Comparison of ENCODE assay signal across 29 cellular contexts in genomic region chr22:46153930-46154329, GRCh38.
"Had no signal": no experiment of that assay in that cellular context is flagged by ENCODE, and none has a peak within 500 bp of the region (broad histone marks: within the 10 kb centered on the region; RNA-seq: fewer than 3 reads in every experiment).

No MANE protein-coding gene starts in this region.

- FAIRE-seq: endometrium, frontal cortex had no signal

- DNase-seq: activated CD4-positive, alpha-beta T cell treated with anti-CD3 and anti-CD28 coated beads for 36 hours; activated CD4-positive, CD25-positive, alpha-beta regulatory T cell; activated effector memory CD4-positive, alpha-beta T cell treated with Interleukin-2 at 50 U/mL for 16 hours; activated naive CD4-positive, alpha-beta T cell treated with Interleukin-2 at 50 U/mL for 16 hours; activated T-cell treated with anti-CD3 and anti-CD28 coated beads for 4 hours; anterior cingulate cortex; colonic mucosa; effector CD8-positive, alpha-beta T cell; kidney glomerular epithelial cell; lower lobe of right lung; mesenchymal stem cell; stimulated activated CD4-positive, alpha-beta T cell treated with anti-CD3 and anti-CD28 coated beads, Interleukin-1b, Interleukin-23, amount 100 ng/mL, for 48 hours; stimulated activated CD4-positive, alpha-beta T cell treated with anti-CD3 and anti-CD28 coated beads, Interleukin-4, amount 100 ng/mL, for 4 hours; stimulated activated CD8-positive, alpha-beta memory T cell treated with anti-CD3 and anti-CD28 coated beads, Interleukin-4, amount 100 ng/mL, for 48 hours; stimulated activated naive B cell treated with anti-CD40 and anti-IgM and Interleukin-4, amounts not matched to agents 10 μg/mL and 1 μg/mL and 100 μg/mL, for 72 hours; stomach; thyroid gland; upper lobe of left lung had no signal

- H3K4me3 Mint-ChIP-seq: activated CD4-positive, alpha-beta T cell treated with anti-CD3 and anti-CD28 coated beads for 36 hours; activated naive CD8-positive, alpha-beta T cell; naive thymus-derived CD8-positive, alpha-beta T cell; stimulated activated naive B cell treated with anti-CD40 and anti-IgM and Interleukin-4, amounts not matched to agents 10 μg/mL and 1 μg/mL and 100 μg/mL, for 72 hours; T-helper 2 cell treated with Interferon-gamma antibody and Interleukin-4, amounts not matched to agents 5 μg/mL and 100 μg/mL, for 36 hours had no signal

- H3K27me3 ChIP-seq: colonic mucosa, ovary, stomach, thyroid gland, upper lobe of left lung, vagina had no signal

- H3K27me3 Mint-ChIP-seq: activated naive CD8-positive, alpha-beta T cell; naive thymus-derived CD8-positive, alpha-beta T cell had no signal

- H3K36me3 ChIP-seq: colonic mucosa, neutrophil, ovary had no signal

- H3K27ac ChIP-seq: colonic mucosa, lower lobe of right lung, neutrophil, ovary, thyroid gland, upper lobe of left lung, vagina had no signal

- H3K4me2 ChIP-seq: smooth muscle cell had no signal

- H3K4me3 ChIP-seq: colonic mucosa, lower lobe of right lung, ovary, smooth muscle cell, stomach, thyroid gland, upper lobe of left lung, vagina had no signal

- H3K9me3 ChIP-seq: colonic mucosa, lower lobe of right lung, neutrophil, ovary, stomach, thyroid gland, upper lobe of left lung, vagina had no signal

- ATAC-seq: activated CD4-positive, alpha-beta T cell treated with anti-CD3 and anti-CD28 coated beads for 36 hours; left lobe of liver; lower lobe of right lung; naive thymus-derived CD8-positive, alpha-beta T cell; stimulated activated naive B cell treated with anti-CD40 and anti-IgM and Interleukin-4, amounts not matched to agents 10 μg/mL and 1 μg/mL and 100 μg/mL, for 72 hours had no signal

- H3K27ac Mint-ChIP-seq: activated CD4-positive, alpha-beta T cell treated with anti-CD3 and anti-CD28 coated beads for 36 hours; activated naive CD8-positive, alpha-beta T cell; naive thymus-derived CD8-positive, alpha-beta T cell; progenitor cell of endocrine pancreas; stimulated activated naive B cell treated with anti-CD40 and anti-IgM and Interleukin-4, amounts not matched to agents 10 μg/mL and 1 μg/mL and 100 μg/mL, for 72 hours; T-helper 2 cell treated with Interferon-gamma antibody and Interleukin-4, amounts not matched to agents 5 μg/mL and 100 μg/mL, for 36 hours had no signal

- H3K9me3 Mint-ChIP-seq: naive thymus-derived CD8-positive, alpha-beta T cell; stimulated activated naive B cell treated with anti-CD40 and anti-IgM and Interleukin-4, amounts not matched to agents 10 μg/mL and 1 μg/mL and 100 μg/mL, for 72 hours; T-helper 2 cell treated with Interferon-gamma antibody and Interleukin-4, amounts not matched to agents 5 μg/mL and 100 μg/mL, for 36 hours had no signal
